Comparison of ENCODE assay signal across 28 cellular contexts in genomic region chr18:26496528-26496927, GRCh38.
"Had no signal": no experiment of that assay in that cellular context is flagged by ENCODE, and none has a peak within 500 bp of the region (broad histone marks: within the 10 kb centered on the region; RNA-seq: fewer than 3 reads in every experiment).

No MANE protein-coding gene starts in this region.

- H3K27me3 ChIP-seq: colonic mucosa, dorsolateral prefrontal cortex, esophagus muscularis mucosa, esophagus squamous epithelium, foreskin keratinocyte, gastrocnemius medialis, gastroesophageal sphincter, heart left ventricle, heart right ventricle had no signal

- H3K4me3 ChIP-seq: colonic mucosa, coronary artery, dorsolateral prefrontal cortex, esophagus muscularis mucosa, esophagus squamous epithelium, gastrocnemius medialis, gastroesophageal sphincter, heart left ventricle, heart right ventricle had no signal

- H3K36me3 ChIP-seq: colonic mucosa, gastrocnemius medialis had no signal

- DNase-seq: colonic mucosa; cortex of kidney; dermis blood vessel endothelial cell; dorsolateral prefrontal cortex; effector CD4-positive, alpha-beta T cell; effector CD8-positive, alpha-beta T cell; effector memory CD4-positive, alpha-beta T cell; effector memory CD8-positive, alpha-beta T cell; endodermal cell; erythroblast; esophagus squamous epithelium; foreskin fibroblast; foreskin keratinocyte; foreskin melanocyte; gastrocnemius medialis; glutamatergic neuron; head of caudate nucleus; heart left ventricle; heart right ventricle had no signal

- H3K27ac ChIP-seq: colonic mucosa, coronary artery, epithelial cell of prostate, esophagus muscularis mucosa, esophagus squamous epithelium, foreskin keratinocyte, gastroesophageal sphincter, heart left ventricle, heart right ventricle had no signal

- H3K9me3 ChIP-seq: colonic mucosa, esophagus muscularis mucosa, esophagus squamous epithelium, gastrocnemius medialis, gastroesophageal sphincter, heart left ventricle, heart right ventricle had no signal

- FAIRE-seq: colon, endometrium, endothelial cell of umbilical vein, frontal cortex had no signal

- H3K4me1 ChIP-seq: colonic mucosa, esophagus muscularis mucosa, gastroesophageal sphincter, heart left ventricle, heart right ventricle had no signal

- ATAC-seq: effector memory CD8-positive, alpha-beta T cell; esophagus mucosa; foreskin keratinocyte; gastrocnemius medialis; gastroesophageal sphincter; heart left ventricle; heart right ventricle had no signal
